15 cellular contexts compared by ENCODE assay signal in genomic region chr6:15423286-15423957, GRCh38.
DNase-seq lines count a peak whose midpoint lies in the region; ATAC-seq lines count a peak whose summit lies in the region.
"Had no signal": no experiment of that assay in that cellular context is flagged by ENCODE, and none has a peak within 500 bp of the region (broad histone marks: within the 10 kb centered on the region; RNA-seq: fewer than 3 reads in every experiment).

No MANE protein-coding gene starts in this region.

- H3K9me3 Mint-ChIP-seq in activated CD4-positive, alpha-beta T cell treated with anti-CD3 and anti-CD28 coated beads for 36 hours (ENCODE audit: low read depth): peaks cover 14% of the 10 kb centered on the region
- H3K9me3 Mint-ChIP-seq in activated naive CD8-positive, alpha-beta T cell treated with anti-CD3 and anti-CD28 coated beads, Interleukin-2, amount 10 ng/mL, durations not matched to agents 7 days and 5 days: peaks cover 6% of the 10 kb centered on the region
- no peaks in the 10 kb centered on the region for H3K9me3 Mint-ChIP-seq in natural killer cell treated with Interleukin-12 subunit alpha and Interleukin-12 subunit beta and Interleukin-15 and Interleukin-18, amount 100 ng/mL, for 72 hours

- POLR2A ChIA-PET in activated CD4-positive, alpha-beta T cell treated with anti-CD3 and anti-CD28 coated beads for 36 hours (lab: Charles Lee): no interaction called here
- POLR2A ChIA-PET in activated naive CD8-positive, alpha-beta T cell treated with anti-CD3 and anti-CD28 coated beads, Interleukin-2, amount 10 ng/mL, durations not matched to agents 7 days and 5 days (lab: Charles Lee): interaction anchor here (0.8 to 3.7 kb wide), 5 partner anchors 11 to 90 kb away, joined by 3 to 36 read pairs (median 10); no protein-coding TSS in a partner anchor

- no peak for DNase-seq in activated CD4-positive, alpha-beta T cell treated with anti-CD3 and anti-CD28 coated beads for 36 hours
- no peak for DNase-seq in activated CD4-positive, alpha-beta T cell treated with anti-CD3 and anti-CD28 coated beads for 48 hours
- DNase-seq in LHCN-M2 (ENCODE audit: low read depth): peak; percentile 32
- no peak for DNase-seq in activated naive CD8-positive, alpha-beta T cell treated with anti-CD3 and anti-CD28 coated beads, Interleukin-2, amount 10 ng/mL, durations not matched to agents 7 days and 5 days
- no peak for DNase-seq in natural killer cell treated with Interleukin-12 subunit alpha and Interleukin-12 subunit beta and Interleukin-15 and Interleukin-18, amount 100 ng/mL, for 72 hours (ENCODE audit: low spot score)
- no peak for DNase-seq in glomerular visceral epithelial cell (ENCODE audit: extremely low spot score)
- no peak for DNase-seq in activated CD4-positive, CD25-positive, alpha-beta regulatory T cell treated with anti-CD3 and anti-CD28 coated beads, Interleukin-2, amount 50 U/mL, for 72 hours
- DNase-seq: activated T-cell treated with anti-CD3 and anti-CD28 coated beads, Interleukin-2, amount 50 U/mL, for 48 hours; Caco-2; dorsolateral prefrontal cortex; GF-D8; NCI-H1105 treated with DMSO at 0.1 percent for 48 hours; sigmoid colon; stimulated activated CD4-positive, alpha-beta T cell treated with anti-CD3 and anti-CD28 coated beads, Interleukin-4, amount 100 ng/mL, for 4 hours had no signal

- intact Hi-C loops in activated CD4-positive, alpha-beta T cell treated with anti-CD3 and anti-CD28 coated beads for 36 hours (cut with DNase I, micrococcal nuclease): no loop called here

- H3K36me3 Mint-ChIP-seq in activated CD4-positive, alpha-beta T cell treated with anti-CD3 and anti-CD28 coated beads for 36 hours (ENCODE audit: low read depth): peaks cover 74% of the 10 kb centered on the region
- peaks cover 44% of the 10 kb centered on the region for H3K36me3 Mint-ChIP-seq in activated naive CD8-positive, alpha-beta T cell treated with anti-CD3 and anti-CD28 coated beads, Interleukin-2, amount 10 ng/mL, durations not matched to agents 7 days and 5 days
- peaks cover 17% of the 10 kb centered on the region for H3K36me3 Mint-ChIP-seq in natural killer cell treated with Interleukin-12 subunit alpha and Interleukin-12 subunit beta and Interleukin-15 and Interleukin-18, amount 100 ng/mL, for 72 hours

- CTCF ChIA-PET in activated CD4-positive, alpha-beta T cell treated with anti-CD3 and anti-CD28 coated beads for 36 hours (lab: Charles Lee): interaction anchor here (3.4 kb wide), 1 partner anchor 10 kb away, joined by 27 read pairs; no protein-coding TSS in a partner anchor

- no peak for ATAC-seq in activated CD4-positive, alpha-beta T cell treated with anti-CD3 and anti-CD28 coated beads for 36 hours
- ATAC-seq in activated naive CD8-positive, alpha-beta T cell treated with anti-CD3 and anti-CD28 coated beads, Interleukin-2, amount 10 ng/mL, durations not matched to agents 7 days and 5 days (ENCODE audit: low read depth): no peak
- peak in 1 of 2 donors; percentile 29 for ATAC-seq in natural killer cell treated with Interleukin-12 subunit alpha and Interleukin-12 subunit beta and Interleukin-15 and Interleukin-18, amount 100 ng/mL, for 72 hours
- ATAC-seq in GM21367 (IDR thresholded peaks at IDR 0.05; ENCODE audit: unreplicated experiment): no peak

- peaks cover 73% of the 10 kb centered on the region for H3K4me1 Mint-ChIP-seq in activated CD4-positive, alpha-beta T cell treated with anti-CD3 and anti-CD28 coated beads for 36 hours
- peaks cover 60% of the 10 kb centered on the region for H3K4me1 Mint-ChIP-seq in activated naive CD8-positive, alpha-beta T cell treated with anti-CD3 and anti-CD28 coated beads, Interleukin-2, amount 10 ng/mL, durations not matched to agents 7 days and 5 days
- peaks cover 70 to 78% of the 10 kb centered on the region in 2 donors for H3K4me1 Mint-ChIP-seq in natural killer cell treated with Interleukin-12 subunit alpha and Interleukin-12 subunit beta and Interleukin-15 and Interleukin-18, amount 100 ng/mL, for 72 hours (ENCODE audit: low read depth in 2 of 2)

- H3K27ac Mint-ChIP-seq in activated CD4-positive, alpha-beta T cell treated with anti-CD3 and anti-CD28 coated beads for 36 hours: peak overlapping the region; percentile 30
- H3K27ac Mint-ChIP-seq in activated naive CD8-positive, alpha-beta T cell treated with anti-CD3 and anti-CD28 coated beads, Interleukin-2, amount 10 ng/mL, durations not matched to agents 7 days and 5 days: peak overlapping the region; percentile 84
- peak overlapping the region; percentile 80 to 92 for H3K27ac Mint-ChIP-seq in natural killer cell treated with Interleukin-12 subunit alpha and Interleukin-12 subunit beta and Interleukin-15 and Interleukin-18, amount 100 ng/mL, for 72 hours

- no peak overlapping the region for H3K4me3 Mint-ChIP-seq in activated CD4-positive, alpha-beta T cell treated with anti-CD3 and anti-CD28 coated beads for 36 hours
- peak overlapping the region; percentile 14 for H3K4me3 Mint-ChIP-seq in activated naive CD8-positive, alpha-beta T cell treated with anti-CD3 and anti-CD28 coated beads, Interleukin-2, amount 10 ng/mL, durations not matched to agents 7 days and 5 days
- H3K4me3 Mint-ChIP-seq in natural killer cell treated with Interleukin-12 subunit alpha and Interleukin-12 subunit beta and Interleukin-15 and Interleukin-18, amount 100 ng/mL, for 72 hours: peak overlapping the region; percentile 71

- no peaks in the 10 kb centered on the region for H3K27me3 Mint-ChIP-seq in activated CD4-positive, alpha-beta T cell treated with anti-CD3 and anti-CD28 coated beads for 36 hours
- H3K27me3 Mint-ChIP-seq in activated naive CD8-positive, alpha-beta T cell treated with anti-CD3 and anti-CD28 coated beads, Interleukin-2, amount 10 ng/mL, durations not matched to agents 7 days and 5 days: no peaks in the 10 kb centered on the region
- no peaks in the 10 kb centered on the region for H3K27me3 Mint-ChIP-seq in natural killer cell treated with Interleukin-12 subunit alpha and Interleukin-12 subunit beta and Interleukin-15 and Interleukin-18, amount 100 ng/mL, for 72 hours

Comparison
In these comparisons a context has a peak if more than half of its experiments do, and no peak if none do; other contexts are left out.
1. H3K27ac Mint-ChIP-seq: peak in every context shown above with its lines; median percentile 86 in natural killer cell treated with Interleukin-12 subunit alpha and Interleukin-12 subunit beta and Interleukin-15 and Interleukin-18, amount 100 ng/mL, for 72 hours; 84 in activated naive CD8-positive, alpha-beta T cell treated with anti-CD3 and anti-CD28 coated beads, Interleukin-2, amount 10 ng/mL, durations not matched to agents 7 days and 5 days; 30 in activated CD4-positive, alpha-beta T cell treated with anti-CD3 and anti-CD28 coated beads for 36 hours.